Comparison of ENCODE assay signal across 11 cellular contexts in the genomic region with DNA sequence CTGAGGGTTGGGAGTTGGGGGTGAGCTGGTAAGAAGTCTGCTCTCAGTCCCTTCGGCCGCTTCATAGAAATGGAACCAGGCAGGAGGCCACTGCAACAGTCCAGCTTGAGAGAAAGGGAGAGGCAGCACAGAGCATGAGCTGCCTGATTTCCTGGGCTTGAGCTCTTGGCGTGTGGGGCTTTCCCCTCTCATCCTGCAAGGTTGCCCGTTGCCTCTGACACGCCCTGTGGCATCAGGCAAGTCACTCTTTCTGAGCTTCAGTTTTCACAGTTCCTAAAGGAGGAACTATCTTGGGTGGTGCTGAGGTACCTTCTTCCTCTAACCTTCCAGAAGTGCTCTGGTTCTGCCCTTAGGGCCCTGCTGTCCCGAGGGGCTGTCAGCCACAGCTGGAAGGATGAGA. TPM values are rescaled to one million over a fixed set of nuclear protein-coding genes. Genes with fewer than 3 reads are reported as not detected.
A peak's percentile ranks its signal among the peaks of the same experiment; 100 is the strongest.
DNase-seq lines count a peak whose midpoint lies in the region; ATAC-seq, FAIRE-seq and TF ChIP-seq lines count a peak whose summit lies in the region.
"Had no signal": no experiment of that assay in that cellular context is flagged by ENCODE, and none has a peak within 500 bp of the region (broad histone marks: within the 10 kb centered on the region; RNA-seq: fewer than 3 reads in every experiment).

No MANE protein-coding gene starts in this region.

- peaks cover 2% of the 10 kb centered on the region for H3K9me1 ChIP-seq in keratinocyte (ENCODE audit: control insufficient read depth, extremely low read depth, insufficient read depth, low read length)

- H3K27ac ChIP-seq in RWPE1 (peak overlapping the region; percentile 74), keratinocyte (ENCODE audit: control insufficient read depth, insufficient read depth, low read length) (peak overlapping the region; percentile 99), Karpas-422 (ENCODE audit: low read length) (no peak overlapping the region), stomach (no peak overlapping the region)

- no peak overlapping the region for H3K27ac Mint-ChIP-seq in T-helper 2 cell treated with Interferon-gamma antibody and Interleukin-4, amounts not matched to agents 5 μg/mL and 100 μg/mL, for 36 hours

- no peaks in the 10 kb centered on the region for H3K9me3 Mint-ChIP-seq in T-helper 2 cell treated with Interferon-gamma antibody and Interleukin-4, amounts not matched to agents 5 μg/mL and 100 μg/mL, for 36 hours

- H3K36me3 Mint-ChIP-seq in T-helper 2 cell treated with Interferon-gamma antibody and Interleukin-4, amounts not matched to agents 5 μg/mL and 100 μg/mL, for 36 hours (ENCODE audit: low read depth): no peaks in the 10 kb centered on the region

- CTCF ChIA-PET in RWPE1 (lab: Yijun Ruan, JAX): interaction anchor here (0.7 to 1.0 kb wide), 3 partner anchors 20 to 94 kb away, joined by 3 read pairs; no protein-coding TSS in a partner anchor

- POLR2A ChIA-PET in RWPE1 (lab: Yijun Ruan, JAX; ENCODE audit: low non-redundant PET): no interaction called here

- H3K9ac ChIP-seq in keratinocyte (ENCODE audit: control insufficient read depth, extremely low read depth, insufficient read depth, low read length) (peak overlapping the region; percentile 82), Karpas-422 (ENCODE audit: low read length) (no peak overlapping the region)

- intact Hi-C loops in stomach (cut with DNase I; ENCODE audit: low total_unique reads): no loop called here

- H3K27me3 ChIP-seq in keratinocyte (ENCODE audit: control insufficient read depth, extremely low read depth, insufficient read depth, low read length) (no peaks in the 10 kb centered on the region), Karpas-422 (ENCODE audit: low read length) (no peaks in the 10 kb centered on the region), stomach (no peaks in the 10 kb centered on the region)

- no peaks in the 10 kb centered on the region for H3K9me2 ChIP-seq in Karpas-422 (replicated peaks; ENCODE audit: insufficient read depth, low read length)

- peak overlapping the region; percentile 27 for H2AFZ ChIP-seq in keratinocyte (ENCODE audit: control insufficient read depth, low read length)
- H2AFZ ChIP-seq in Karpas-422 (ENCODE audit: low read length): no peak overlapping the region

- H3K4me3 ChIP-seq in keratinocyte (ENCODE audit: control insufficient read depth in 2 of 3, extremely low read depth in 1 of 3, insufficient read depth in 2 of 3, low read depth in 1 of 3, low read length in 3 of 3): peak overlapping the region in 1 of 3 experiments; percentile 8
- H3K4me3 ChIP-seq in Karpas-422 (ENCODE audit: low read length): no peak overlapping the region
- H3K4me3 ChIP-seq in stomach: no peak overlapping the region

- H3K9me3 ChIP-seq in keratinocyte (ENCODE audit: control insufficient read depth, low read depth, low read length) (no peaks in the 10 kb centered on the region), Karpas-422 (ENCODE audit: low read length) (no peaks in the 10 kb centered on the region), stomach (no peaks in the 10 kb centered on the region)

- peak; percentile 96 for FAIRE-seq in keratinocyte (lab: Jason Lieb, UNC)

- no peaks in the 10 kb centered on the region for H4K20me1 ChIP-seq in keratinocyte (ENCODE audit: control insufficient read depth, extremely low read depth, insufficient read depth, low read length)
- H4K20me1 ChIP-seq in Karpas-422 (ENCODE audit: insufficient read depth, low read depth, low read length): no peaks in the 10 kb centered on the region

- dilution Hi-C loops in keratinocyte (cut with MboI; ENCODE audit: extremely low pct_ligation_motif_present, low sequenced_read_pairs): no loop called here

- no peak for TF ChIP-seq POLR2A in stomach (IDR thresholded peaks at IDR 0.05)

- H3K36me3 ChIP-seq in keratinocyte (ENCODE audit: control insufficient read depth in 2 of 2, extremely low read depth in 1 of 2, insufficient read depth in 2 of 2, low read length in 2 of 2): no peaks in the 10 kb centered on the region
- no peaks in the 10 kb centered on the region for H3K36me3 ChIP-seq in Karpas-422 (ENCODE audit: insufficient read depth, low read length)
- H3K36me3 ChIP-seq in stomach: no peaks in the 10 kb centered on the region

- peak; percentile 44 for ATAC-seq in GM21529 (IDR thresholded peaks at IDR 0.05; ENCODE audit: unreplicated experiment)

- peaks cover 40% of the 10 kb centered on the region for H3K4me1 ChIP-seq in keratinocyte (ENCODE audit: control insufficient read depth, extremely low read depth, insufficient read depth, low read length)
- no peaks in the 10 kb centered on the region for H3K4me1 ChIP-seq in Karpas-422 (ENCODE audit: low read length)
- H3K4me1 ChIP-seq in stomach: peaks cover 11 to 30% (median 15%) of the 10 kb centered on the region in 4 donors

- TF ChIP-seq CTCF in RWPE1 (conservative IDR thresholded peaks at IDR 0.05; ENCODE audit: low read depth) (no peak), keratinocyte (optimal IDR thresholded peaks at IDR 0.05 in 1 of 3, IDR thresholded peaks at IDR 0.05 in 1 of 3, conservative IDR thresholded peaks at IDR 0.05 in 1 of 3; ENCODE audit: extremely low read depth in 1 of 3, insufficient read depth in 2 of 3, low read length in 3 of 3) (no peak), stomach (IDR thresholded peaks at IDR 0.05) (no peak)

- TF ChIP-seq EP300 in stomach (IDR thresholded peaks at IDR 0.05): no peak

- H3K27me3 Mint-ChIP-seq in T-helper 2 cell treated with Interferon-gamma antibody and Interleukin-4, amounts not matched to agents 5 μg/mL and 100 μg/mL, for 36 hours (ENCODE audit: low read depth): peaks cover 13% of the 10 kb centered on the region

- no peak overlapping the region for H3K4me3 Mint-ChIP-seq in T-helper 2 cell treated with Interferon-gamma antibody and Interleukin-4, amounts not matched to agents 5 μg/mL and 100 μg/mL, for 36 hours

- DNase-seq in CD1c-positive myeloid dendritic cell (ENCODE audit: extremely low spot score) (peak; percentile 87), RWPE1 (ENCODE audit: low spot score) (peak; percentile 33), keratinocyte (ENCODE audit: low read depth, low spot score) (no peak), Karpas-422 (no peak), NCI-H146 treated with DMSO at 0.1 percent for 48 hours (lab: John Stamatoyannopoulos, UW; ENCODE audit: unreplicated experiment) (no peak), stomach (no peak)
- no peak for DNase-seq in T-helper 2 cell treated with Interferon-gamma antibody and Interleukin-4, amounts not matched to agents 5 μg/mL and 100 μg/mL, for 36 hours (ENCODE audit: low spot score)
- DNase-seq: NCI-H226 had no signal

- H3K4me2 ChIP-seq in keratinocyte (ENCODE audit: control insufficient read depth, extremely low read depth, insufficient read depth, low read depth, low read length) (peak overlapping the region; percentile 95), Karpas-422 (ENCODE audit: low read depth, low read length, poor library complexity, severe bottlenecking) (no peak overlapping the region)

- H3K4me1 Mint-ChIP-seq in T-helper 2 cell treated with Interferon-gamma antibody and Interleukin-4, amounts not matched to agents 5 μg/mL and 100 μg/mL, for 36 hours (ENCODE audit: low read depth): peaks cover 11% of the 10 kb centered on the region

- H3K79me2 ChIP-seq in keratinocyte (ENCODE audit: control insufficient read depth, insufficient read depth, low read length): no peaks in the 10 kb centered on the region
- H3K79me2 ChIP-seq in Karpas-422 (ENCODE audit: low read length): no peaks in the 10 kb centered on the region

- WGBS in stomach, 5 donors: 58 to 73% (median 64%) methylated on average over 6 of the region's 6 CpGs

RNA-seq across cellular contexts. Expression of gene MESP2, which starts 4.9 kb away (rescaled TPM):
- polyA plus RNA-seq in keratinocyte: 0.16 to 0.39 TPM (median 0.22 TPM) in 3 replicates
- not detected for polyA plus RNA-seq in keratinocyte (2011; ENCODE audit: low read depth)
- 0.22 and 0.23 TPM in 2 replicates for polyA plus RNA-seq in keratinocyte (2011; cell fraction: cytosol; rRNA removed)
- 0.15 and 0.37 TPM in 2 replicates for polyA plus RNA-seq in keratinocyte (2011; cell fraction: nucleus; rRNA removed)
- 0.34 and 0.71 TPM in 2 replicates for polyA plus RNA-seq in keratinocyte (2012; ENCODE audit: low replicate concordance)
- polyA minus RNA-seq in keratinocyte: not detected in 3 replicates
- not detected for polyA minus RNA-seq in keratinocyte (2011; cell fraction: cytosol; rRNA and poly(A)+ RNA removed)
- polyA minus RNA-seq in keratinocyte (2011; cell fraction: nucleus; rRNA and poly(A)+ RNA removed): not detected in 2 replicates
- total RNA-seq in Karpas-422 (2014; rRNA removed; shearing (Covaris generic); ENCODE audit: low replicate concordance): not detected in 2 replicates
- total RNA-seq in stomach: not detected
- polyA plus RNA-seq in stomach: under 1 TPM in 2 of 3 donors, not detected in 1; 0.43 to 0.56 TPM
- total RNA-seq: liver, renal cortical epithelial cell had no signal

RNA-seq across cellular contexts. Expression of gene MESP1, which starts 30.0 kb away (rescaled TPM):
- polyA plus RNA-seq in keratinocyte (0.05 TPM in 1 of 3 replicates, not detected in the others), stomach (1 to 10 TPM; 1.2 to 1.7 (median 1.3) TPM)
- polyA plus RNA-seq in keratinocyte (2011; ENCODE audit: low read depth): not detected
- polyA plus RNA-seq in keratinocyte (2011; cell fraction: cytosol; rRNA removed): not detected in 2 replicates
- polyA plus RNA-seq in keratinocyte (2011; cell fraction: nucleus; rRNA removed): not detected in 2 replicates
- polyA plus RNA-seq in keratinocyte (2012; ENCODE audit: low replicate concordance): 0.11 TPM in 1 of 2 replicates, not detected in the other
- polyA minus RNA-seq in keratinocyte: not detected in 3 replicates
- polyA minus RNA-seq in keratinocyte (2011; cell fraction: cytosol; rRNA and poly(A)+ RNA removed): 3.5 TPM
- 0.42 TPM in 1 of 2 replicates, not detected in the other for polyA minus RNA-seq in keratinocyte (2011; cell fraction: nucleus; rRNA and poly(A)+ RNA removed)
- 0.14 TPM in 1 of 2 replicates, not detected in the other for total RNA-seq in Karpas-422 (2014; rRNA removed; shearing (Covaris generic); ENCODE audit: low replicate concordance)
- total RNA-seq in stomach: 10 to 100 TPM in 1 of 5 donors, 1 to 10 TPM in 2, under 1 TPM in 1, not detected in 1; 0.58 to 60.5 (median 2.6) TPM

RNA-seq across cellular contexts. Expression of gene ANPEP, which starts 33.6 kb away (rescaled TPM):
- 0.59 to 5.2 TPM (median 1.00 TPM) in 3 replicates for polyA plus RNA-seq in keratinocyte
- 0.37 TPM for polyA plus RNA-seq in keratinocyte (2011; ENCODE audit: low read depth)
- polyA plus RNA-seq in keratinocyte (2011; cell fraction: cytosol; rRNA removed): 0.44 and 0.65 TPM in 2 replicates
- polyA plus RNA-seq in keratinocyte (2011; cell fraction: nucleus; rRNA removed): 2.4 and 2.7 TPM in 2 replicates
- 0.20 and 3.4 TPM in 2 replicates for polyA plus RNA-seq in keratinocyte (2012; ENCODE audit: low replicate concordance)
- polyA minus RNA-seq in keratinocyte: 2.0 to 11.6 TPM (median 2.6 TPM) in 3 replicates
- polyA minus RNA-seq in keratinocyte (2011; cell fraction: cytosol; rRNA and poly(A)+ RNA removed): 3.5 TPM
- 1.8 and 1.9 TPM in 2 replicates for polyA minus RNA-seq in keratinocyte (2011; cell fraction: nucleus; rRNA and poly(A)+ RNA removed)
- total RNA-seq in Karpas-422 (2014; rRNA removed; shearing (Covaris generic); ENCODE audit: low replicate concordance): 0.58 TPM in 1 of 2 replicates, not detected in the other
- 10 to 100 TPM in 2 of 5 donors, 1 to 10 TPM in 2, under 1 TPM in 1; 0.89 to 41.7 (median 5.2) TPM for total RNA-seq in stomach
- 1 to 10 TPM; 1.9 to 7.2 (median 5.7) TPM for polyA plus RNA-seq in stomach

Comparison
In these comparisons a context has a peak if more than half of its experiments do, and no peak if none do; other contexts are left out.
1. DNase-seq: peak in CD1c-positive myeloid dendritic cell (single experiment) and RWPE1 (single experiment); none in keratinocyte (single experiment), Karpas-422 (single experiment), T-helper 2 cell treated with Interferon-gamma antibody and Interleukin-4, amounts not matched to agents 5 μg/mL and 100 μg/mL, for 36 hours (single experiment), NCI-H146 treated with DMSO at 0.1 percent for 48 hours (single experiment) and stomach (single experiment).
2. H3K27ac ChIP-seq: peak in RWPE1 (single experiment) and keratinocyte (single experiment); none in Karpas-422 (single experiment) and stomach (0 of 5).